10 cellular contexts compared by ENCODE assay signal in the genomic region with DNA sequence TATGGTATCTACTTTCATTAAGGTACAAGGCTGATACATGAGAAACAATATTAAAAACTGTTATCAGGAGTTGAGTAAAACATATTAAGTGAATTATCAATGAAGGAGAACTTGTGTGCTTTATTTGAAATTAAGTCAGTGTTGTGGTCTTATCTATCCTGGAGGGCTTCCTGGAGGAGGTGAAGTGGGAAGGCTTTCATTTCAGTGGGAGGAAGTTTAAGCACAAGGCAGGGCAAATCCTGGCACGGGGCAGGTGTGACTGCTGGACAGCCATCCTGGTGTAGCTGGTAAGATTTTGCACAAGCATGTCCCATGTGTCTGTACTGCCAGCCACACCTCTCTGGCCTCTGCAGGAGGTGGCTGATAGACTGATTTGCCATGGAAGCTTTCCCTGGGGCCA.
"Had no signal": no experiment of that assay in that cellular context is flagged by ENCODE, and none has a peak within 500 bp of the region (broad histone marks: within the 10 kb centered on the region; RNA-seq: fewer than 3 reads in every experiment).

No MANE protein-coding gene starts in this region.

- H3K4me3 Mint-ChIP-seq: GM23338, HFFc6 had no signal

- ATAC-seq: GM23338, HCT116 had no signal

- H3K36me3 ChIP-seq: HAP-1 had no signal

- H3K4me3 ChIP-seq: GM23248, GM23338, HAP-1 had no signal

- H3K27ac Mint-ChIP-seq: GM23338, HFFc6 had no signal

- DNase-seq: GM23248, GOT3, H7, HCEC 1CT, HFFc6 had no signal

- H3K9me3 ChIP-seq: HAP-1 had no signal

- H3K4me1 ChIP-seq: HAP-1 had no signal

- H3K4me2 ChIP-seq: GM23338 had no signal

- FAIRE-seq: H1, H54 had no signal

- H3K9ac ChIP-seq: GM23248 had no signal

- H3K27ac ChIP-seq: GM23248 had no signal

- H3K9me3 Mint-ChIP-seq: GM23338 had no signal

- H2AFZ ChIP-seq: GM23248, GM23338 had no signal
